Comparison of ENCODE assay signal across 13 cellular contexts in the genomic region with DNA sequence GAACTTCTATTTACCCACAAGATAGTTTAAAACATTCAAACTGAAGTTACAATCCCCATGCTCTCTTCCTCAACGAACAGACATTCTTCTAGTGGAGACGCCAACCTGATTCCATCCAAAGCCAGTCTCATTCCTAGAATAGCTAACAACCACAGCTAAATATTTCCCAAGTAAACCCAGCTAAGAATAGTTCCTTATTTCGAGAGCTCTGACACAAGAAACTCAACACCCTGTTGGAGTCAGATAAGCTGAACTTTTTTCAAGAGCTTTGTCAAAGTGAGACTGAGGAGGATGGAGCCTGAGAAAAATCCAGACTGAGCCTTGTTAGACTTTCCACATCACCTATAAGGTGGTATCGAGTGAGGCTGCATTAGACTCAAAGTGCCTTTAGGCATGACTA. TPM values are rescaled to one million over a fixed set of nuclear protein-coding genes. Genes with fewer than 3 reads are reported as not detected.
DNase-seq lines count a peak whose midpoint lies in the region; ATAC-seq and TF ChIP-seq lines count a peak whose summit lies in the region.
"Had no signal": no experiment of that assay in that cellular context is flagged by ENCODE, and none has a peak within 500 bp of the region (broad histone marks: within the 10 kb centered on the region; RNA-seq: fewer than 3 reads in every experiment).

No MANE protein-coding gene starts in this region.

- H3K4me1 Mint-ChIP-seq in CD14-positive monocyte = no peaks in the 10 kb centered on the region
- H3K4me1 Mint-ChIP-seq: natural killer cell had no signal

- no peaks in the 10 kb centered on the region for H3K9me2 ChIP-seq in Karpas-422 (replicated peaks; ENCODE audit: insufficient read depth, low read length)

- no peak overlapping the region for H3K4me3 ChIP-seq in fibroblast of lung (replicated peaks in 1 of 4; ENCODE audit: control extremely low read depth in 1 of 4, insufficient read depth in 1 of 4, low read depth in 3 of 4, low read length in 4 of 4)
- H3K4me3 ChIP-seq in mucosa of descending colon = no peak overlapping the region
- no peak overlapping the region for H3K4me3 ChIP-seq in Karpas-422 (ENCODE audit: low read length)
- no peak overlapping the region for H3K4me3 ChIP-seq in mesendoderm (ENCODE audit: low read length)
- H3K4me3 ChIP-seq: BLaER1 treated with 17β-estradiol and CSF1 and Interleukin-3, amounts not matched to agents 10 nM and 100 nM; tibial nerve had no signal

- WGBS in mesendoderm (ENCODE audit: extremely low coverage, insufficient coverage, low lambda C conversion rate) = no CpG with 5 or more reads among the region's 4 CpGs

- H3K4ac ChIP-seq in mesendoderm (ENCODE audit: low read depth, low read length) = no peak overlapping the region

- DNase-seq in AG08395 (ENCODE audit: low spot score) (peak; percentile 82), RPMI7951 (ENCODE audit: low read depth) (peak; percentile 83), fibroblast of lung (ENCODE audit: low read depth in 2 of 2) (peak; percentile 84 to 98), non-pigmented ciliary epithelial cell (ENCODE audit: low read depth) (peak; percentile 89), mucosa of descending colon (no peak), CD14-positive monocyte (ENCODE audit: low spot score) (no peak), Karpas-422 (no peak), mesendoderm (no peak)
- DNase-seq: activated CD8-positive, alpha-beta T cell treated with anti-CD3 and anti-CD28 coated beads, Interleukin-2, amount 10 ng/mL, durations not matched to agents 7 days and 5 days; amygdala; natural killer cell had no signal

- no peak overlapping the region for H3K18ac ChIP-seq in mesendoderm (ENCODE audit: low read length)

- H3K23ac ChIP-seq in mesendoderm (ENCODE audit: low read length) = no peak overlapping the region

- no peaks in the 10 kb centered on the region for H3K79me1 ChIP-seq in mesendoderm (ENCODE audit: low read length)

- no peak overlapping the region for H4K8ac ChIP-seq in mesendoderm (ENCODE audit: low read depth, low read length)

- H2BK5ac ChIP-seq in mesendoderm (ENCODE audit: low read length) = no peak overlapping the region

- no peaks in the 10 kb centered on the region for H3K9me3 Mint-ChIP-seq in CD14-positive monocyte
- H3K9me3 Mint-ChIP-seq: natural killer cell had no signal

- H3K27me3 ChIP-seq in fibroblast of lung (ENCODE audit: control insufficient read depth, insufficient read depth, low read length) (no peaks in the 10 kb centered on the region), Karpas-422 (ENCODE audit: low read length) (no peaks in the 10 kb centered on the region), mesendoderm (ENCODE audit: insufficient read depth, low read length, poor library complexity) (no peaks in the 10 kb centered on the region)
- H3K27me3 ChIP-seq: BLaER1 treated with 17β-estradiol and CSF1 and Interleukin-3, amounts not matched to agents 10 nM and 100 nM; tibial nerve had no signal

- no peak for ATAC-seq in mucosa of descending colon
- ATAC-seq: activated CD8-positive, alpha-beta T cell treated with anti-CD3 and anti-CD28 coated beads, Interleukin-2, amount 10 ng/mL, durations not matched to agents 7 days and 5 days; natural killer cell had no signal

- H3K4me1 ChIP-seq in fibroblast of lung (ENCODE audit: control insufficient read depth, extremely low read depth, insufficient read depth, low read length) (peaks cover 19% of the 10 kb centered on the region), mucosa of descending colon (ENCODE audit: low read depth) (no peaks in the 10 kb centered on the region), Karpas-422 (ENCODE audit: low read length) (no peaks in the 10 kb centered on the region), mesendoderm (ENCODE audit: control insufficient read depth, low read depth, low read length) (no peaks in the 10 kb centered on the region)

- peak overlapping the region; percentile 33 for H3K27ac ChIP-seq in fibroblast of lung (ENCODE audit: insufficient read depth, low read length)
- no peak overlapping the region for H3K27ac ChIP-seq in Karpas-422 (ENCODE audit: low read length)
- no peak overlapping the region for H3K27ac ChIP-seq in mesendoderm (ENCODE audit: low read depth, low read length)
- H3K27ac ChIP-seq: BLaER1 treated with 17β-estradiol and CSF1 and Interleukin-3, amounts not matched to agents 10 nM and 100 nM had no signal

- H3K79me2 ChIP-seq in fibroblast of lung (ENCODE audit: control insufficient read depth, insufficient read depth, low read length) = no peaks in the 10 kb centered on the region
- no peaks in the 10 kb centered on the region for H3K79me2 ChIP-seq in Karpas-422 (ENCODE audit: low read length)
- H3K79me2 ChIP-seq in mesendoderm (ENCODE audit: control insufficient read depth, insufficient read depth, low read length) = no peaks in the 10 kb centered on the region

- H2AK5ac ChIP-seq in mesendoderm (ENCODE audit: low read length) = no peak overlapping the region

- H2BK120ac ChIP-seq in mesendoderm (ENCODE audit: low read depth, low read length) = no peak overlapping the region

- no peak overlapping the region for H2BK15ac ChIP-seq in mesendoderm (replicated peaks; ENCODE audit: low read depth)

- H3K9me3 ChIP-seq in fibroblast of lung (ENCODE audit: control insufficient read depth, insufficient read depth, low read depth, low read length) (no peaks in the 10 kb centered on the region), mucosa of descending colon (no peaks in the 10 kb centered on the region), Karpas-422 (ENCODE audit: low read length) (no peaks in the 10 kb centered on the region)
- H3K9me3 ChIP-seq: BLaER1 treated with 17β-estradiol and CSF1 and Interleukin-3, amounts not matched to agents 10 nM and 100 nM; tibial nerve had no signal

- H2AFZ ChIP-seq in fibroblast of lung (ENCODE audit: low read length) (peak overlapping the region; percentile 42), Karpas-422 (ENCODE audit: low read length) (no peak overlapping the region)

- H3K4me2 ChIP-seq in fibroblast of lung (ENCODE audit: extremely low read depth, insufficient read depth, low read length) (peak overlapping the region; percentile 18), Karpas-422 (ENCODE audit: low read depth, low read length, poor library complexity, severe bottlenecking) (no peak overlapping the region), mesendoderm (ENCODE audit: low read length) (no peak overlapping the region)

- H3K27ac Mint-ChIP-seq in CD14-positive monocyte = no peak overlapping the region
- H3K27ac Mint-ChIP-seq: activated CD8-positive, alpha-beta T cell treated with anti-CD3 and anti-CD28 coated beads, Interleukin-2, amount 10 ng/mL, durations not matched to agents 7 days and 5 days; natural killer cell had no signal

- H3K9ac ChIP-seq in fibroblast of lung (ENCODE audit: insufficient read depth, low read length) (no peak overlapping the region), Karpas-422 (ENCODE audit: low read length) (no peak overlapping the region), mesendoderm (ENCODE audit: low read length) (no peak overlapping the region)
- H3K9ac ChIP-seq: BLaER1 treated with 17β-estradiol and CSF1 and Interleukin-3, amounts not matched to agents 10 nM and 100 nM had no signal

- H4K20me1 ChIP-seq in fibroblast of lung (ENCODE audit: control insufficient read depth, extremely low read depth, insufficient read depth, low read length) (no peaks in the 10 kb centered on the region), Karpas-422 (ENCODE audit: insufficient read depth, low read depth, low read length) (no peaks in the 10 kb centered on the region)
- H4K20me1 ChIP-seq: BLaER1 treated with 17β-estradiol and CSF1 and Interleukin-3, amounts not matched to agents 10 nM and 100 nM had no signal

- intact Hi-C loops in mucosa of descending colon (cut with DNase I, micrococcal nuclease) (no loop called here), CD14-positive monocyte (cut with micrococcal nuclease) (no loop called here)

- H3K36me3 ChIP-seq in fibroblast of lung (ENCODE audit: control insufficient read depth, insufficient read depth, low read length) (no peaks in the 10 kb centered on the region), mucosa of descending colon (ENCODE audit: low read depth) (no peaks in the 10 kb centered on the region), Karpas-422 (ENCODE audit: insufficient read depth, low read length) (no peaks in the 10 kb centered on the region), mesendoderm (ENCODE audit: control insufficient read depth, insufficient read depth, low read length) (no peaks in the 10 kb centered on the region)
- H3K36me3 ChIP-seq: BLaER1 treated with 17β-estradiol and CSF1 and Interleukin-3, amounts not matched to agents 10 nM and 100 nM; tibial nerve had no signal

- TF ChIP-seq CTCF in fibroblast of lung (conservative IDR thresholded peaks at IDR 0.05 in 1 of 2, IDR thresholded peaks at IDR 0.05 in 1 of 2; ENCODE audit: low read depth in 1 of 2, low read length in 2 of 2) = no peak
- TF ChIP-seq CTCF in mucosa of descending colon (IDR thresholded peaks at IDR 0.05) = no peak
- TF ChIP-seq CTCF in CD14-positive monocyte (IDR thresholded peaks at IDR 0.05) = no peak

- no peak overlapping the region for H4K5ac ChIP-seq in mesendoderm (ENCODE audit: low read length)

- H3K56ac ChIP-seq in mesendoderm (ENCODE audit: low read length) = no peak overlapping the region

- H3K27me3 Mint-ChIP-seq in CD14-positive monocyte (ENCODE audit: low read depth in 3 of 3) = peaks cover 0 to 3% (median 3%) of the 10 kb centered on the region in 3 donors

- H3K36me3 Mint-ChIP-seq in CD14-positive monocyte = no peaks in the 10 kb centered on the region
- H3K36me3 Mint-ChIP-seq: natural killer cell had no signal

- H3K4me3 Mint-ChIP-seq in CD14-positive monocyte = no peak overlapping the region
- H3K4me3 Mint-ChIP-seq: activated CD8-positive, alpha-beta T cell treated with anti-CD3 and anti-CD28 coated beads, Interleukin-2, amount 10 ng/mL, durations not matched to agents 7 days and 5 days; natural killer cell had no signal

RNA-seq across cellular contexts. Expression of a gene that starts 56.7 kb away (rescaled TPM):
- 3,875 and 4,006 TPM in 2 replicates for total RNA-seq in RPMI7951 (2014; rRNA removed; shearing (Covaris generic))
- total RNA-seq in fibroblast of lung (2,712 and 5,838 TPM in 2 replicates), mucosa of descending colon (1,000 to 10,000 TPM; 1,146 to 1,498 (median 1,222) TPM)
- polyA plus RNA-seq in fibroblast of lung (6,619 and 7,387 TPM in 2 replicates), CD14-positive monocyte (1,000 to 10,000 TPM; 1,200 to 1,267 TPM)
- 3,368 and 3,934 TPM in 2 replicates for polyA plus RNA-seq in fibroblast of lung (2012)
- polyA minus RNA-seq in fibroblast of lung (ENCODE audit: low replicate concordance) = 44.4 and 58.9 TPM in 2 replicates
- 4,228 and 6,273 TPM in 2 replicates for total RNA-seq in Karpas-422 (2014; rRNA removed; shearing (Covaris generic); ENCODE audit: low replicate concordance)
- 4,570 TPM for polyA plus RNA-seq in mesendoderm (2013, experiment 1 of 2)
- polyA plus RNA-seq in mesendoderm (2013, experiment 2 of 2) = 4,487 TPM

Comparison
In these comparisons a context has a peak if more than half of its experiments do, and no peak if none do; other contexts are left out.
1. DNase-seq: peak in AG08395 (single experiment), RPMI7951 (single experiment), fibroblast of lung (2 of 2) and non-pigmented ciliary epithelial cell (single experiment); none in mucosa of descending colon (0 of 3), CD14-positive monocyte (single experiment), Karpas-422 (single experiment) and mesendoderm (single experiment).